16 cellular contexts compared by ENCODE assay signal in the genomic region with DNA sequence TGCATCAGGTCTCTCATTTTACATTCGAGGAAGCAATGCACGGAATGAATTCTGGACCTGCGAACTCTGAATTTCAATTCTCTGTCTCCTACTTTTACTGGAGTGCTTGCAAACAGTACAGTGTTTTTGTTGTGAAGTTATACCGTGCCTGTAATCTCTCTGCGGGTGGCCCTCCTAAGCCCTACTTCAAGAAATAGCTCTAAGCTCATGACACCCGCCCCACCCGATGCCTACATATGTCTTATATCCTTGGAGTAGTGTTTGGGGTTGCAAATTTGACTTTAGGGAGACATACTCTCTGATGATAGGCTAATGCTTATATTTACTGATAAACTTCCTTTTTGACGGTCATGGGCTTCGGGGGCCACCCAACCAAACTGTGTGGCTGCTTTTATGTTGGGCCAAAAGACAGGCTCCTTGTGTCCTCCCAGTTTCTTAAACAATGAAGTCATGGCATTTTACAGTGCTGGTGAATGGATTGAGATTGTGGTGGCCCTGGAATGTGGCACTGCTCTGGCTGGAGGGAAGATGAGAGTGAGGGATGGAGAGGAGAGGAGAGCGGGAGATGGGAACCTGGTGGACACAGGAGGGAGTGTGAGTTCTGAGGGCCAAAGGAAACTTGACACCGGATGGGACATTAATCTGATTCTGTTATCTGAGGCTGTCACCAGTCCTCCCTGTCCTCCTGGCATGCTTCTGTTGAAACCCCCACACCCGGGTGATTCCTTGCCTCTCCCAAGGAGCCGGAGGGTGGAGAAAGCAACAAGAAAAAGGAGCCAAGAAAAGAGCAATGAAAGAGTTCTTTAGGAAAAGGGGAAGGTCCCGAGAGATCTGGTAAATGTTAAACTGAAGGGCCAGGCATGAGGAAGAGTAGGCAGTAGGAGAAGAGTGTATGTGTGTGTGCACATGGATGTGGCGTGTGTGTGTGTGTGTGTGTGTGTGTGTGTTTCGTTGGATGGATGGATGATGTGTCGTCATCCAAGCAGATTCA.
DNase-seq lines count a peak whose midpoint lies in the region; TF ChIP-seq lines count a peak whose summit lies in the region.
"Had no signal": no experiment of that assay in that cellular context is flagged by ENCODE, and none has a peak within 500 bp of the region (broad histone marks: within the 10 kb centered on the region; RNA-seq: fewer than 3 reads in every experiment).

No MANE protein-coding gene starts in this region.

- POLR2A ChIA-PET in BJ (lab: Charles Lee), result no interaction called here

- H3K4me2 ChIP-seq in Karpas-422 (ENCODE audit: low read depth, low read length, poor library complexity, severe bottlenecking), result no peak overlapping the region

- H3K4me3 ChIP-seq in BJ (ENCODE audit: low read depth, low read length) (no peak overlapping the region), choroid plexus epithelial cell (ENCODE audit: low read depth, low read length) (no peak overlapping the region), Karpas-422 (ENCODE audit: low read length) (no peak overlapping the region)
- H3K4me3 ChIP-seq: GM12878, pancreas, transverse colon had no signal

- no peaks in the 10 kb centered on the region for H3K36me3 Mint-ChIP-seq in neural crest cell (ENCODE audit: low read depth)

- DNase-seq in BJ (ENCODE audit: low read depth) (no peak), OCI-M2 (lab: John Stamatoyannopoulos, UW; ENCODE audit: unreplicated experiment) (peak; percentile 74), choroid plexus epithelial cell (ENCODE audit: low read depth) (no peak), neural crest cell (ENCODE audit: low read depth, low spot score) (no peak), Karpas-422 (no peak), NCI-H187 (lab: John Stamatoyannopoulos, UW) (no peak), GM20000 (ENCODE audit: low spot score) (no peak), KG1 (lab: John Stamatoyannopoulos, UW) (no peak)
- DNase-seq: activated naive CD4-positive, alpha-beta T cell treated with anti-CD3 and anti-CD28 coated beads, Interleukin-2, amount 50 U/mL, for 16 hours; cerebellar nuclear complex; DND-41; mammary epithelial cell; pancreas; Right ventricle myocardium superior; transverse colon had no signal

- no peak overlapping the region for H3K9ac ChIP-seq in Karpas-422 (ENCODE audit: low read length)

- CTCF ChIA-PET in BJ (lab: Yijun Ruan, JAX), result interaction anchor here (0.9 to 1.7 kb wide), 2 partner anchors 10 to 13 kb away, joined by 3 to 5 read pairs; no protein-coding TSS in a partner anchor

- H3K9me3 Mint-ChIP-seq in neural crest cell, result no peaks in the 10 kb centered on the region

- no peaks in the 10 kb centered on the region for H3K4me1 Mint-ChIP-seq in neural crest cell

- H3K9me2 ChIP-seq in Karpas-422 (replicated peaks; ENCODE audit: insufficient read depth, low read length), result no peaks in the 10 kb centered on the region

- 0 out of 2 replicates have a peak, but pooled peaks have one; percentile 4 for TF ChIP-seq CTCF in BJ (IDR thresholded peaks at IDR 0.05; ENCODE audit: insufficient read depth, low read depth, low read length)
- peak; percentile 22 for TF ChIP-seq CTCF in choroid plexus epithelial cell (conservative IDR thresholded peaks at IDR 0.05; ENCODE audit: low read depth, low read length)
- peak; percentile 34 for TF ChIP-seq CTCF in neural crest cell (conservative IDR thresholded peaks at IDR 0.05)
- TF ChIP-seq CTCF in GM20000 (IDR thresholded peaks at IDR 0.05; ENCODE audit: extremely low read depth, missing control alignments), result no peak

- no peak overlapping the region for H3K4me3 Mint-ChIP-seq in neural crest cell

- H3K4me1 ChIP-seq in Karpas-422 (ENCODE audit: low read length), result no peaks in the 10 kb centered on the region

- no peak overlapping the region for H3K27ac ChIP-seq in Karpas-422 (ENCODE audit: low read length)
- H3K27ac ChIP-seq: pancreas, transverse colon had no signal

- H3K36me3 ChIP-seq in BJ (ENCODE audit: control insufficient read depth, insufficient read depth, low read length) (peaks cover 2% of the 10 kb centered on the region; the same call in 1 of the 2 replicates), Karpas-422 (ENCODE audit: insufficient read depth, low read length) (no peaks in the 10 kb centered on the region)
- H3K36me3 ChIP-seq: pancreas, transverse colon had no signal

- no peaks in the 10 kb centered on the region for H3K79me2 ChIP-seq in Karpas-422 (ENCODE audit: low read length)

- H4K20me1 ChIP-seq in Karpas-422 (ENCODE audit: insufficient read depth, low read depth, low read length), result no peaks in the 10 kb centered on the region

- no peaks in the 10 kb centered on the region for H3K9me3 ChIP-seq in Karpas-422 (ENCODE audit: low read length)
- H3K9me3 ChIP-seq: pancreas, transverse colon had no signal

- H3K27ac Mint-ChIP-seq in neural crest cell (ENCODE audit: unreplicated experiment), result no peak overlapping the region

- H2AFZ ChIP-seq in Karpas-422 (ENCODE audit: low read length), result no peak overlapping the region

- no peaks in the 10 kb centered on the region for H3K27me3 Mint-ChIP-seq in neural crest cell (ENCODE audit: low read depth)

- no peaks in the 10 kb centered on the region for H3K27me3 ChIP-seq in BJ (ENCODE audit: control insufficient read depth, insufficient read depth, low read length)
- H3K27me3 ChIP-seq in Karpas-422 (ENCODE audit: low read length), result no peaks in the 10 kb centered on the region
- H3K27me3 ChIP-seq: pancreas, transverse colon had no signal
